23 cellular contexts compared by ENCODE assay signal in genomic region chr5:77839691-77840090, GRCh38.
DNase-seq lines count a peak whose midpoint lies in the region; ATAC-seq, FAIRE-seq and TF ChIP-seq lines count a peak whose summit lies in the region.
"Had no signal": no experiment of that assay in that cellular context is flagged by ENCODE, and none has a peak within 500 bp of the region (broad histone marks: within the 10 kb centered on the region; RNA-seq: fewer than 3 reads in every experiment).

No MANE protein-coding gene starts in this region.

- H2AFZ ChIP-seq in HepG2 (ENCODE audit: low read length) (peak overlapping the region; percentile 15), endothelial cell of umbilical vein (ENCODE audit: low read depth, low read length) (no peak overlapping the region), osteoblast (ENCODE audit: low read length) (no peak overlapping the region)

- H3K9ac ChIP-seq in HepG2 (ENCODE audit: insufficient read depth, low read depth, low read length) (no peak overlapping the region), endothelial cell of umbilical vein (replicated peaks; ENCODE audit: extremely low read depth, insufficient read depth, low read length) (no peak overlapping the region)
- H3K9ac ChIP-seq: BLaER1 treated with 17β-estradiol and CSF1 and Interleukin-3, amounts not matched to agents 10 nM and 100 nM had no signal

- no peaks in the 10 kb centered on the region for H3K36me3 ChIP-seq in HepG2 (replicated peaks in 1 of 2; ENCODE audit: control insufficient read depth in 1 of 2, insufficient read depth in 2 of 2, low read length in 2 of 2)
- H3K36me3 ChIP-seq in right lobe of liver: no peaks in the 10 kb centered on the region
- no peaks in the 10 kb centered on the region for H3K36me3 ChIP-seq in endothelial cell of umbilical vein (ENCODE audit: control insufficient read depth in 2 of 2, extremely low read depth in 1 of 2, insufficient read depth in 2 of 2, low read length in 2 of 2)
- H3K36me3 ChIP-seq in osteoblast (ENCODE audit: insufficient read depth, low read length): no peaks in the 10 kb centered on the region
- no peaks in the 10 kb centered on the region for H3K36me3 ChIP-seq in CD8-positive, alpha-beta memory T cell (ENCODE audit: insufficient read depth, low read length)
- H3K36me3 ChIP-seq: BLaER1 treated with 17β-estradiol and CSF1 and Interleukin-3, amounts not matched to agents 10 nM and 100 nM had no signal

- H3K4me1 ChIP-seq in HepG2 (ENCODE audit: insufficient read depth, low read length) (no peaks in the 10 kb centered on the region), right lobe of liver (no peaks in the 10 kb centered on the region), endothelial cell of umbilical vein (ENCODE audit: control insufficient read depth, extremely low read depth, insufficient read depth, low read length) (peaks cover 4% of the 10 kb centered on the region), osteoblast (ENCODE audit: insufficient read depth, low read length) (no peaks in the 10 kb centered on the region)
- no peaks in the 10 kb centered on the region for H3K4me1 ChIP-seq in CD8-positive, alpha-beta memory T cell (ENCODE audit: insufficient read depth, low read length)
- H3K4me1 ChIP-seq: A549 had no signal

- H3K4me3 Mint-ChIP-seq in CD8-positive, alpha-beta memory T cell: no peak overlapping the region
- H3K4me3 Mint-ChIP-seq: B cell; CD4-positive, alpha-beta T cell; CD8-positive, alpha-beta T cell had no signal

- H3K9me3 Mint-ChIP-seq in CD8-positive, alpha-beta memory T cell: no peaks in the 10 kb centered on the region
- H3K9me3 Mint-ChIP-seq: CD4-positive, alpha-beta T cell; CD8-positive, alpha-beta T cell had no signal

- TF ChIP-seq EP300 in HepG2 (IDR thresholded peaks at IDR 0.05; ENCODE audit: low read depth in 2 of 2, low read length in 2 of 2): no peak
- no peak for TF ChIP-seq EP300 in HepG2 (CRISPR knock-in tag; IDR thresholded peaks at IDR 0.05; ENCODE audit: borderline replicate concordance)

- H3K4me3 ChIP-seq in HepG2 (replicated peaks in 1 of 3; ENCODE audit: insufficient read depth in 1 of 3, low read depth in 2 of 3, low read length in 3 of 3) (no peak overlapping the region), right lobe of liver (no peak overlapping the region), endothelial cell of umbilical vein (replicated peaks in 1 of 3; ENCODE audit: insufficient read depth in 1 of 3, low read depth in 1 of 3, low read length in 3 of 3) (no peak overlapping the region), osteoblast (ENCODE audit: insufficient read depth, low read length) (no peak overlapping the region)
- H3K4me3 ChIP-seq in CD8-positive, alpha-beta memory T cell (ENCODE audit: low read length): no peak overlapping the region
- H3K4me3 ChIP-seq: A549; BLaER1 treated with 17β-estradiol and CSF1 and Interleukin-3, amounts not matched to agents 10 nM and 100 nM; GM12878 had no signal

- no peak overlapping the region for H3K27ac ChIP-seq in HepG2 (ENCODE audit: extremely low read length, insufficient read depth, low read length)
- no peak overlapping the region for H3K27ac ChIP-seq in right lobe of liver
- no peak overlapping the region for H3K27ac ChIP-seq in endothelial cell of umbilical vein (ENCODE audit: insufficient read depth, low read depth, low read length)
- H3K27ac ChIP-seq in osteoblast (ENCODE audit: low read depth, low read length): no peak overlapping the region
- no peak overlapping the region for H3K27ac ChIP-seq in CD8-positive, alpha-beta memory T cell (ENCODE audit: low read depth, low read length)
- H3K27ac ChIP-seq: 22Rv1; A549; BLaER1 treated with 17β-estradiol and CSF1 and Interleukin-3, amounts not matched to agents 10 nM and 100 nM; C4-2B had no signal

- DNase-seq in HepG2 (ENCODE audit: low spot score) (no peak), right lobe of liver (no peak), endothelial cell of umbilical vein (ENCODE audit: low read depth, low spot score) (no peak), osteoblast (ENCODE audit: insufficient read length, low spot score, missing footprints) (no peak)
- DNase-seq in CD8-positive, alpha-beta memory T cell: no peak
- DNase-seq: AML-193; CD4-positive, alpha-beta T cell; CD8-positive, alpha-beta T cell; COR-L47; DMS 273 treated with DMSO at 0.1 percent for 48 hours; DMS153; DMS53; DMS79; DND-41; EL; GDM1 had no signal

- TF ChIP-seq RAD21 in HepG2 (CRISPR knock-in tag; IDR thresholded peaks at IDR 0.05): no peak

- TF ChIP-seq POLR2A in HepG2 (IDR thresholded peaks at IDR 0.05; ENCODE audit: insufficient read depth in 1 of 2, low read depth in 2 of 2, low read length in 2 of 2) (no peak), right lobe of liver (IDR thresholded peaks at IDR 0.05) (no peak), endothelial cell of umbilical vein (IDR thresholded peaks at IDR 0.05; ENCODE audit: low read depth, low read length) (no peak)

- ATAC-seq in HepG2 (no peak), right lobe of liver (no peak)
- ATAC-seq: A549; CD8-positive, alpha-beta T cell; GM12878 had no signal

- no peaks in the 10 kb centered on the region for H3K9me1 ChIP-seq in endothelial cell of umbilical vein (replicated peaks; ENCODE audit: control insufficient read depth, extremely low read depth, insufficient read depth, low read length)

- POLR2A ChIA-PET in HepG2 (lab: Yijun Ruan, JAX): no interaction called here
- POLR2A ChIA-PET in endothelial cell of umbilical vein (lab: Charles Lee): interaction anchor here (1.0 kb wide), 1 partner anchor 11 kb away, joined by 3 read pairs; no protein-coding TSS in a partner anchor
- POLR2A ChIA-PET in CD8-positive, alpha-beta memory T cell (lab: Charles Lee): no interaction called here

- H4K20me1 ChIP-seq in HepG2 (ENCODE audit: insufficient read depth, low read length): no peaks in the 10 kb centered on the region
- no peaks in the 10 kb centered on the region for H4K20me1 ChIP-seq in endothelial cell of umbilical vein (replicated peaks; ENCODE audit: control insufficient read depth, extremely low read depth, insufficient read depth, low read length)
- no peaks in the 10 kb centered on the region for H4K20me1 ChIP-seq in osteoblast (ENCODE audit: insufficient read depth, low read length)
- H4K20me1 ChIP-seq: BLaER1 treated with 17β-estradiol and CSF1 and Interleukin-3, amounts not matched to agents 10 nM and 100 nM had no signal

- CTCF ChIA-PET in HepG2 (lab: Yijun Ruan, JAX; ENCODE audit: low intra/inter-chr PET ratio, low total read pairs): no interaction called here
- CTCF ChIA-PET in endothelial cell of umbilical vein (lab: Charles Lee): no interaction called here
- CTCF ChIA-PET in CD8-positive, alpha-beta memory T cell (lab: Charles Lee): no interaction called here

- peaks cover 0 to 9% (median 4%) of the 10 kb centered on the region in 3 donors for H3K4me1 Mint-ChIP-seq in CD8-positive, alpha-beta memory T cell

- dilution Hi-C loops in endothelial cell of umbilical vein (cut with MboI; ENCODE audit: extremely low pct_ligation_motif_present, low sequenced_read_pairs): no loop called here

- H3K27me3 Mint-ChIP-seq in CD8-positive, alpha-beta memory T cell: peaks cover 12 to 46% of the 10 kb centered on the region in 2 donors

- FAIRE-seq in HepG2 (lab: Jason Lieb, UNC): no peak
- peak; percentile 57 for FAIRE-seq in endothelial cell of umbilical vein (lab: Jason Lieb, UNC)
- FAIRE-seq: A549, GM12878, GM19239 had no signal

- WGBS in HepG2 (ENCODE audit: low lambda C conversion rate): 6% methylated on average over 3 of the region's 3 CpGs
- 70% methylated on average over 2 of the region's 3 CpGs for WGBS in right lobe of liver (ENCODE audit: insufficient coverage, low coverage, low lambda C conversion rate, missing lambda C conversion rate)

- no peaks in the 10 kb centered on the region for H3K36me3 Mint-ChIP-seq in CD8-positive, alpha-beta memory T cell
- H3K36me3 Mint-ChIP-seq: CD8-positive, alpha-beta T cell had no signal

- H3K27me3 ChIP-seq in HepG2 (ENCODE audit: control insufficient read depth in 1 of 2, insufficient read depth in 2 of 2, low read length in 2 of 2) (no peaks in the 10 kb centered on the region; a peak in 2 of 5 replicates), right lobe of liver (no peaks in the 10 kb centered on the region), endothelial cell of umbilical vein (ENCODE audit: control insufficient read depth in 2 of 2, insufficient read depth in 2 of 2, low read length in 2 of 2) (peaks cover 22 to 54% of the 10 kb centered on the region in 2 experiments), osteoblast (ENCODE audit: insufficient read depth, low read length) (peaks cover 16% of the 10 kb centered on the region)
- peaks cover 5% of the 10 kb centered on the region for H3K27me3 ChIP-seq in CD8-positive, alpha-beta memory T cell (ENCODE audit: insufficient read depth, low read length, poor library complexity, severe bottlenecking)

- no peaks in the 10 kb centered on the region for H3K9me3 ChIP-seq in HepG2 (ENCODE audit: low read length)
- no peaks in the 10 kb centered on the region for H3K9me3 ChIP-seq in right lobe of liver
- no peaks in the 10 kb centered on the region for H3K9me3 ChIP-seq in endothelial cell of umbilical vein (replicated peaks; ENCODE audit: control insufficient read depth, insufficient read depth, low read length)
- no peaks in the 10 kb centered on the region for H3K9me3 ChIP-seq in osteoblast (ENCODE audit: low read depth, low read length)
- no peaks in the 10 kb centered on the region for H3K9me3 ChIP-seq in CD8-positive, alpha-beta memory T cell (ENCODE audit: low read length)
- H3K9me3 ChIP-seq: A549 had no signal

- in situ Hi-C loops in HepG2 (cut with HindIII; ENCODE audit: extremely low pct_ligation_motif_present, low pct_unique_long_range_greater_than_20kb): no loop called here

- H3K79me2 ChIP-seq in HepG2 (ENCODE audit: insufficient read depth, low read length) (no peaks in the 10 kb centered on the region), endothelial cell of umbilical vein (ENCODE audit: control insufficient read depth, insufficient read depth, low read length) (no peaks in the 10 kb centered on the region), osteoblast (ENCODE audit: insufficient read depth, low read length) (no peaks in the 10 kb centered on the region)

- intact Hi-C loops in HepG2 (cut with micrococcal nuclease; ENCODE audit: unreplicated experiment) (no loop called here), right lobe of liver (cut with DNase I) (no loop called here), endothelial cell of umbilical vein (cut with micrococcal nuclease) (no loop called here)

- H3K4me2 ChIP-seq in HepG2 (ENCODE audit: low read depth, low read length) (no peak overlapping the region), endothelial cell of umbilical vein (ENCODE audit: insufficient read depth, low read length) (no peak overlapping the region), osteoblast (ENCODE audit: insufficient read depth, low read length) (no peak overlapping the region)
- H3K4me2 ChIP-seq: A549; BLaER1 treated with 17β-estradiol and CSF1 and Interleukin-3, amounts not matched to agents 10 nM and 100 nM had no signal

- TF ChIP-seq CTCF in HepG2 (CRISPR knock-in tag; IDR thresholded peaks at IDR 0.05): no peak
- TF ChIP-seq CTCF in right lobe of liver (IDR thresholded peaks at IDR 0.05): no peak
- TF ChIP-seq CTCF in endothelial cell of umbilical vein (IDR thresholded peaks at IDR 0.05; ENCODE audit: extremely low read depth in 1 of 2, insufficient read depth in 1 of 2, low read depth in 1 of 2, low read length in 2 of 2): no peak
- TF ChIP-seq CTCF in osteoblast (IDR thresholded peaks at IDR 0.05; ENCODE audit: extremely low read depth, low read depth, low read length): no peak

- no peak overlapping the region for H3K27ac Mint-ChIP-seq in CD8-positive, alpha-beta memory T cell
- H3K27ac Mint-ChIP-seq: B cell; CD4-positive, alpha-beta T cell; CD8-positive, alpha-beta T cell had no signal

- no TSS peak for BruUV-seq in HepG2 (replicated peaks; lab: Mats Ljungman, UMichigan)
- BruUV-seq in endothelial cell of umbilical vein (replicated peaks; lab: Mats Ljungman, UMichigan): no TSS peak
